10 cellular contexts compared by ENCODE assay signal in the genomic region with DNA sequence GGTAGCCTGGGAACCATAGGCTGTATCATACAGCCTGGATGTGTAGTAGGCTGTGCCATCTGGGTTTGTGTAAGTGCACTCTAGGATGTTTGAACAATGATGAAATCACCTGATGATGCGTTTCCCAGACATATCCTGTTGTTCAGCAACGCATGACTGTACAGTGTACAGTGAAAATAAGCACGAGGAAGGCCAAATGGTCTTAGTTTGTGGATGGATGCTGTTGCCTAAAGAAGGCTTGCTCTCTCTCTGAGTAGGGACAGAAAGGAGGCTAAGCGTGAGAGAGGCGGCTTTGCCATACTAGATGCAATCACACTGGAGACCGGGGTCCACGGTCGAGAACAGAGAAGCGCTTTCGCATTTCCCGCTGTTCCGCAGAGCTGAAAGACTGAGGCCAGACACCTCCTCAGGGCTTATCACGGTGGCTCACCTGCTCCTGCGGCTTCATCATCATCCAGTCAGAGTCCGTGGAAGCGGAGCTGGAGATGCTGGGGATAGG. TPM values are rescaled to one million over a fixed set of nuclear protein-coding genes. Genes with fewer than 3 reads are reported as not detected.
A peak's percentile ranks its signal among the peaks of the same experiment; 100 is the strongest.
DNase-seq lines count a peak whose midpoint lies in the region; ATAC-seq and TF ChIP-seq lines count a peak whose summit lies in the region.
"Had no signal": no experiment of that assay in that cellular context is flagged by ENCODE, and none has a peak within 500 bp of the region (broad histone marks: within the 10 kb centered on the region; RNA-seq: fewer than 3 reads in every experiment).

No MANE protein-coding gene starts in this region.

- peak; percentile 17 to 81 (median 43) for ATAC-seq in right lobe of liver
- ATAC-seq: body of pancreas had no signal

- no peak overlapping the region for H3K27ac Mint-ChIP-seq in nephron progenitor cell

- WGBS in right lobe of liver (ENCODE audit: insufficient coverage, low coverage, low lambda C conversion rate, missing lambda C conversion rate) = 69% methylated on average over 12 of the region's 16 CpGs

- peaks cover 13% of the 10 kb centered on the region for H3K27me3 Mint-ChIP-seq in nephron progenitor cell (ENCODE audit: low read depth, poor library complexity)

- H3K4me3 ChIP-seq in LNCaP clone FGC (ENCODE audit: low read depth, low read length) (no peak overlapping the region), right lobe of liver (no peak overlapping the region)
- H3K4me3 ChIP-seq: body of pancreas had no signal

- no peak overlapping the region for H3K4me3 Mint-ChIP-seq in nephron progenitor cell

- no peaks in the 10 kb centered on the region for H3K27me3 ChIP-seq in right lobe of liver
- H3K27me3 ChIP-seq: body of pancreas had no signal

- TF ChIP-seq CTCF in LNCaP clone FGC (IDR thresholded peaks at IDR 0.05; ENCODE audit: control insufficient read depth, extremely low read depth, insufficient read depth) (no peak), right lobe of liver (IDR thresholded peaks at IDR 0.05) (no peak), GM20000 (IDR thresholded peaks at IDR 0.05; ENCODE audit: extremely low read depth, missing control alignments) (no peak), GM13976 (IDR thresholded peaks at IDR 0.05; ENCODE audit: borderline replicate concordance, control extremely low read depth, extremely low read depth, insufficient read depth, missing control alignments) (no peak), nephron progenitor cell (IDR thresholded peaks at IDR 0.05) (no peak)

- TF ChIP-seq POLR2A in right lobe of liver (IDR thresholded peaks at IDR 0.05) = no peak

- H3K36me3 ChIP-seq in right lobe of liver = no peaks in the 10 kb centered on the region

- peaks cover 7% of the 10 kb centered on the region for H3K4me1 Mint-ChIP-seq in nephron progenitor cell

- no peaks in the 10 kb centered on the region for H3K36me3 Mint-ChIP-seq in nephron progenitor cell (ENCODE audit: low read depth)

- intact Hi-C loops in right lobe of liver (cut with DNase I) = no loop called here

- in situ Hi-C loops in GM13976 (cut with MboI; ENCODE audit: low sequenced_read_pairs, unreplicated experiment) = no loop called here

- DNase-seq in COLO668 (lab: John Stamatoyannopoulos, UW; ENCODE audit: unreplicated experiment) = peak; percentile 55
- peak; percentile 36 for DNase-seq in LNCaP clone FGC (ENCODE audit: low read depth)
- peak; percentile 12 for DNase-seq in amniotic stem cell (lab: John Stamatoyannopoulos, UW)
- no peak for DNase-seq in right lobe of liver
- DNase-seq in caudate nucleus (lab: John Stamatoyannopoulos, UW) = no peak
- no peak for DNase-seq in GM20000 (ENCODE audit: low spot score)
- DNase-seq in GM13976 (ENCODE audit: low spot score) = no peak
- no peak for DNase-seq in nephron progenitor cell
- DNase-seq: NCI-H1694 had no signal

- H3K9me3 Mint-ChIP-seq in nephron progenitor cell = peaks cover 24% of the 10 kb centered on the region

- H3K9me3 ChIP-seq in right lobe of liver = no peaks in the 10 kb centered on the region
- H3K9me3 ChIP-seq: body of pancreas had no signal

- H3K4me1 ChIP-seq in right lobe of liver = no peaks in the 10 kb centered on the region
- H3K4me1 ChIP-seq: body of pancreas had no signal

- no peak overlapping the region for H3K27ac ChIP-seq in right lobe of liver
- H3K27ac ChIP-seq in caudate nucleus (ENCODE audit: low read depth, low read length) = no peak overlapping the region
- H3K27ac ChIP-seq: body of pancreas had no signal

RNA-seq across cellular contexts. Expression of gene APLP2, which starts 27.6 kb away (rescaled TPM):
- 100 to 1,000 TPM; 184 to 255 (median 252) TPM for total RNA-seq in right lobe of liver

RNA-seq across cellular contexts. Expression of gene PRDM10, which starts 39.5 kb away (rescaled TPM):
- 1 to 10 TPM; 3.4 to 6.8 (median 4.4) TPM for total RNA-seq in right lobe of liver

Comparison
In these comparisons a context has a peak if more than half of its experiments do, and no peak if none do; other contexts are left out.
1. DNase-seq: peak in COLO668 (single experiment), LNCaP clone FGC (single experiment) and amniotic stem cell (single experiment); none in right lobe of liver (0 of 3), caudate nucleus (0 of 61), GM20000 (single experiment), GM13976 (single experiment) and nephron progenitor cell (single experiment).